10 cellular contexts compared by ENCODE assay signal in the genomic region with DNA sequence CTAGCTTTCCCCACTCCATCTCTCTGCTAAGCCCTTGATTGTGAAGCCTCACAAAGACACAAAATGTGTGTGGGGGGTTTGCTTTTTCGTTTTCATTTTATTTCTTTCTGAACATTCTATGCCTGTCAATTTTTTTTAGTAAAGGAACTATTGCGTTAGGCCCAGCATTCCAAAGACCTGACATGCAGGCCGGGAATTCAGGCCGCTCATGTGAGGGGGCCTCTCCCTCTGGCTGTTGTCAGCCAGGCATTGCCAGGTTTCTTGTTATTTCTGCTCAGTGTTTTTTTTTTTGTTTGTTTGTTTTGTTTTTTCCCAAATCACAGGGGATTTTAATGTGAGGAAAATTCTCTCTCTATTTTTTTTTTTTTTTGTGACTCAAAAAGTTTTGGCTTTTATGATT. TPM values are rescaled to one million over a fixed set of nuclear protein-coding genes. Genes with fewer than 3 reads are reported as not detected.
A peak's percentile ranks its signal among the peaks of the same experiment; 100 is the strongest.
DNase-seq lines count a peak whose midpoint lies in the region; ATAC-seq and TF ChIP-seq lines count a peak whose summit lies in the region.
"Had no signal": no experiment of that assay in that cellular context is flagged by ENCODE, and none has a peak within 500 bp of the region (broad histone marks: within the 10 kb centered on the region; RNA-seq: fewer than 3 reads in every experiment).

No MANE protein-coding gene starts in this region.

- H3K36me3 ChIP-seq in right atrium auricular region: no peaks in the 10 kb centered on the region

- peak overlapping the region; percentile 28 to 89 (median 70) for H3K27ac Mint-ChIP-seq in brain
- no peak overlapping the region for H3K27ac Mint-ChIP-seq in activated naive CD8-positive, alpha-beta T cell treated with anti-CD3 and anti-CD28 coated beads, Interleukin-2, amount 50 U/mL, for 24 hours

- ATAC-seq in sciatic nerve: peak; percentile 91
- no peak for ATAC-seq in GM18873 (IDR thresholded peaks at IDR 0.05; ENCODE audit: low FRiP score, unreplicated experiment)
- no peak for ATAC-seq in activated naive CD8-positive, alpha-beta T cell treated with anti-CD3 and anti-CD28 coated beads, Interleukin-2, amount 50 U/mL, for 24 hours

- no peak overlapping the region for H3K4me3 ChIP-seq in right atrium auricular region
- H3K4me3 ChIP-seq: SK-N-MC had no signal

- H3K9me3 ChIP-seq in right atrium auricular region: no peaks in the 10 kb centered on the region

- TF ChIP-seq CTCF in brain (conservative IDR thresholded peaks at IDR 0.05) (no peak), right atrium auricular region (IDR thresholded peaks at IDR 0.05) (no peak)

- H3K4me1 ChIP-seq in right atrium auricular region: peaks cover 0 to 13% of the 10 kb centered on the region in 2 donors

- intact Hi-C loops in sciatic nerve (cut with DNase I): no loop called here

- H3K4me1 Mint-ChIP-seq in brain: peaks cover 26% of the 10 kb centered on the region
- peaks cover 17% of the 10 kb centered on the region for H3K4me1 Mint-ChIP-seq in activated naive CD8-positive, alpha-beta T cell treated with anti-CD3 and anti-CD28 coated beads, Interleukin-2, amount 50 U/mL, for 24 hours

- peaks cover 11% of the 10 kb centered on the region for H3K27me3 Mint-ChIP-seq in brain
- H3K27me3 Mint-ChIP-seq in activated naive CD8-positive, alpha-beta T cell treated with anti-CD3 and anti-CD28 coated beads, Interleukin-2, amount 50 U/mL, for 24 hours: peaks cover 28% of the 10 kb centered on the region

- H3K27me3 ChIP-seq in right atrium auricular region: no peaks in the 10 kb centered on the region

- H3K9me3 Mint-ChIP-seq in brain: peaks cover 0 to 10% (median 3%) of the 10 kb centered on the region in 5 experiments
- H3K9me3 Mint-ChIP-seq in activated naive CD8-positive, alpha-beta T cell treated with anti-CD3 and anti-CD28 coated beads, Interleukin-2, amount 50 U/mL, for 24 hours: no peaks in the 10 kb centered on the region

- peak overlapping the region; percentile 59 to 64 for H3K27ac ChIP-seq in right atrium auricular region
- H3K27ac ChIP-seq: SK-N-MC had no signal

- no peak overlapping the region for H3K4me3 Mint-ChIP-seq in brain
- no peak overlapping the region for H3K4me3 Mint-ChIP-seq in activated naive CD8-positive, alpha-beta T cell treated with anti-CD3 and anti-CD28 coated beads, Interleukin-2, amount 50 U/mL, for 24 hours

- no peaks in the 10 kb centered on the region for H3K36me3 Mint-ChIP-seq in brain
- no peaks in the 10 kb centered on the region for H3K36me3 Mint-ChIP-seq in activated naive CD8-positive, alpha-beta T cell treated with anti-CD3 and anti-CD28 coated beads, Interleukin-2, amount 50 U/mL, for 24 hours (ENCODE audit: low read depth)

- DNase-seq in ELR (ENCODE audit: low read depth) (peak; percentile 82), right atrium auricular region (ENCODE audit: low spot score) (peak; percentile 87), sciatic nerve (ENCODE audit: low spot score) (peak; percentile 76), CD1c-positive myeloid dendritic cell (ENCODE audit: extremely low spot score) (no peak), NCI-H2081 treated with DMSO at 0.1 percent for 48 hours (lab: John Stamatoyannopoulos, UW) (no peak)
- no peak for DNase-seq in activated naive CD8-positive, alpha-beta T cell treated with anti-CD3 and anti-CD28 coated beads, Interleukin-2, amount 50 U/mL, for 24 hours
- DNase-seq: Calu3 had no signal

RNA-seq across cellular contexts. Expression of gene MEDAG, which starts 10.3 kb away (rescaled TPM):
- 0.98 TPM for polyA plus RNA-seq in brain (ENCODE audit: insufficient read depth, low read depth, low replicate concordance)
- 10 to 100 TPM; 37.4 to 42.4 TPM for total RNA-seq in right atrium auricular region
- total RNA-seq in sciatic nerve: 73.2 TPM

RNA-seq across cellular contexts. Expression of gene TEX26, which starts 36.7 kb away (rescaled TPM):
- 0.34 TPM for polyA plus RNA-seq in brain (ENCODE audit: insufficient read depth, low read depth, low replicate concordance)
- total RNA-seq in right atrium auricular region (not detected), sciatic nerve (0.31 TPM)
- total RNA-seq: Calu3 had no signal

Comparison
In these comparisons a context has a peak if more than half of its experiments do, and no peak if none do; other contexts are left out.
1. DNase-seq: peak in ELR (single experiment), right atrium auricular region (single experiment) and sciatic nerve (single experiment); none in CD1c-positive myeloid dendritic cell (single experiment), NCI-H2081 treated with DMSO at 0.1 percent for 48 hours (single experiment) and activated naive CD8-positive, alpha-beta T cell treated with anti-CD3 and anti-CD28 coated beads, Interleukin-2, amount 50 U/mL, for 24 hours (single experiment).